ENCODE assay signal across 8 cellular contexts in the genomic region with DNA sequence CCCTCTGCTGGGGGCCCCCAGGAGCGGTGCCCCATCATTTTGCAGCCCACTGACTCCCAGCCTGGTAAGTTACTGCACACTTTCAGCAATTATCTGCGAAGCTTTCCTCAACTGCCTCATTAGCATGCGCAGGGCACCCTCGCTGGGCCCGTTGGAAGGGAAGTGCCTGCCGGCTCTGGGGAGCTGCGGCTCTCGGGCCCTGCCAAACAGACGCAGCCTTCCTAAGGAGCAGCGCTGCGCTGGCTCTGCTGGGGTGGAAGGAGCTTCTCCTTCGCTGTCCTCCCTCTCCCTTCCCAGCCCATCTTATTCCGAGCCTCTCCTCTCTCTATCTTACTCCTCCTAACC.
A peak's percentile ranks its signal among the peaks of the same experiment; 100 is the strongest.
DNase-seq lines count a peak whose midpoint lies in the region; ATAC-seq, FAIRE-seq and TF ChIP-seq lines count a peak whose summit lies in the region.

No MANE protein-coding gene starts in this region.

- intact Hi-C loops in ascending aorta (cut with DNase I) (no loop called here), gastrocnemius medialis (cut with DNase I; ENCODE audit: low total_unique reads) (no loop called here)

- H3K4me1 ChIP-seq in ascending aorta (peaks cover 0 to 7% of the 10 kb centered on the region in 2 donors), gastrocnemius medialis (peaks cover 0 to 5% of the 10 kb centered on the region in 2 donors)

- TF ChIP-seq CTCF in ascending aorta (IDR thresholded peaks at IDR 0.05) (no peak), gastrocnemius medialis (IDR thresholded peaks at IDR 0.05 in 4 of 5, conservative IDR thresholded peaks at IDR 0.05 in 1 of 5) (no peak)

- ATAC-seq in gastrocnemius medialis (no peak), HG03139 (IDR thresholded peaks at IDR 0.05; ENCODE audit: unreplicated experiment) (no peak)

- FAIRE-seq in GM19239 (lab: Jason Lieb, UNC): no peak
- FAIRE-seq in RCC 7860 (lab: Jason Lieb, UNC): no peak

- in situ Hi-C loops in gastrocnemius medialis (cut with MboI; ENCODE audit: low sequenced_read_pairs in 4 of 4): no loop called here

- DNase-seq in NCI-H1436 (lab: John Stamatoyannopoulos, UW): peak; percentile 4
- DNase-seq in NCI-H1436 treated with DMSO at 0.1 percent for 48 hours (lab: John Stamatoyannopoulos, UW): no peak
- DNase-seq in ascending aorta (ENCODE audit: low spot score in 2 of 2): no peak
- DNase-seq in gastrocnemius medialis: no peak
- DNase-seq in GM19239 (ENCODE audit: insufficient read length, low spot score): no peak
- DNase-seq in RCC 7860 (ENCODE audit: low spot score): no peak

- no peak overlapping the region for H3K27ac ChIP-seq in ascending aorta
- H3K27ac ChIP-seq in gastrocnemius medialis: no peak overlapping the region

- H3K36me3 ChIP-seq in ascending aorta (no peaks in the 10 kb centered on the region), gastrocnemius medialis (no peaks in the 10 kb centered on the region)

- H3K4me3 ChIP-seq in ascending aorta (peak overlapping the region; percentile 34 to 62), iPS-11a (ENCODE audit: low read depth, low read length) (peak overlapping the region; percentile 56), gastrocnemius medialis (peak overlapping the region in 3 of 4 donors; percentile 12 to 36 (median 16))

- H3K9me3 ChIP-seq in ascending aorta: no peaks in the 10 kb centered on the region
- H3K9me3 ChIP-seq in gastrocnemius medialis: no peaks in the 10 kb centered on the region

- no peak for TF ChIP-seq POLR2A in gastrocnemius medialis (IDR thresholded peaks at IDR 0.05)

- H3K27me3 ChIP-seq in ascending aorta (peaks cover 1% of the 10 kb centered on the region), gastrocnemius medialis (peaks cover 8 to 13% (median 10%) of the 10 kb centered on the region in 3 donors)
